ENCODE assay signal across 1 cellular context in genomic region chr6:3789018-3789895, GRCh38.
A peak's percentile ranks its signal among the peaks of the same experiment; 100 is the strongest.
TF ChIP-seq lines count a peak whose summit lies in the region.

No MANE protein-coding gene starts in this region.

TF ChIP-seq in HepG2, 621 proteins besides CTCF, POLR2A, EP300 and RAD21 (continued from another document and continues in another):
- peak; percentile 94; the same call in 1 of the 2 replicates for TF ChIP-seq FOXK1 (CRISPR knock-in tag; IDR thresholded peaks at IDR 0.05; ENCODE audit: borderline replicate concordance, low read depth)
- peak; percentile 73 for TF ChIP-seq ZNF121 (CRISPR knock-in tag; IDR thresholded peaks at IDR 0.05)
- TF ChIP-seq ZNF503 (CRISPR knock-in tag; IDR thresholded peaks at IDR 0.05), result no peak
- TF ChIP-seq MED1 (CRISPR knock-in tag; IDR thresholded peaks at IDR 0.05), result peak; percentile 100
- no peak for TF ChIP-seq NFIB (CRISPR knock-in tag; IDR thresholded peaks at IDR 0.05; ENCODE audit: borderline replicate concordance)
- TF ChIP-seq PCBP2 (optimal IDR thresholded peaks at IDR 0.05; ENCODE audit: low read depth, low read length, poor library complexity, severe bottlenecking), result no peak
- no peak for TF ChIP-seq ZNF543 (CRISPR knock-in tag; IDR thresholded peaks at IDR 0.05)
- TF ChIP-seq ZNF180 (CRISPR knock-in tag; IDR thresholded peaks at IDR 0.05; ENCODE audit: borderline replicate concordance, low read depth), result no peak
- peak; percentile 69 for TF ChIP-seq PRDM10 (CRISPR knock-in tag; IDR thresholded peaks at IDR 0.05; ENCODE audit: low read depth)
- TF ChIP-seq ZNF83 (CRISPR knock-in tag; IDR thresholded peaks at IDR 0.05; ENCODE audit: borderline replicate concordance), result no peak; the same call in 1 of the 2 replicates
- peak; percentile 32 for TF ChIP-seq KMT2A (CRISPR knock-in tag; IDR thresholded peaks at IDR 0.05)
- TF ChIP-seq THAP7 (CRISPR knock-in tag; IDR thresholded peaks at IDR 0.05), result 0 out of 2 replicates have a peak, but pooled peaks have one; percentile 40
- peak; percentile 67 for TF ChIP-seq MXD4 (CRISPR knock-in tag; IDR thresholded peaks at IDR 0.05)
- TF ChIP-seq ZNF282 (IDR thresholded peaks at IDR 0.05; ENCODE audit: partially characterized antibody), result no peak
- peak; percentile 14; the same call in 1 of the 2 replicates for TF ChIP-seq ZFP36L1 (CRISPR knock-in tag; IDR thresholded peaks at IDR 0.05)
- TF ChIP-seq HES4 (CRISPR knock-in tag; IDR thresholded peaks at IDR 0.05; ENCODE audit: borderline replicate concordance), result no peak
- TF ChIP-seq TAF1 (CRISPR knock-in tag; IDR thresholded peaks at IDR 0.05), result peak; percentile 56
- TF ChIP-seq ZKSCAN8 (CRISPR knock-in tag; IDR thresholded peaks at IDR 0.05; ENCODE audit: borderline replicate concordance), result peak; percentile 78
- peak; percentile 89; the same call in 1 of the 2 replicates for TF ChIP-seq ZSCAN25 (CRISPR knock-in tag; IDR thresholded peaks at IDR 0.05)
- peak; percentile 48; the same call in 1 of the 2 replicates for TF ChIP-seq GATA4 (IDR thresholded peaks at IDR 0.05; ENCODE audit: borderline replicate concordance, low read depth)
- peak; percentile 99 for TF ChIP-seq RXRA (CRISPR knock-in tag; IDR thresholded peaks at IDR 0.05)
- TF ChIP-seq POLR2G (IDR thresholded peaks at IDR 0.05; ENCODE audit: low read depth, low read length), result peak; percentile 66; the same call in 1 of the 2 replicates
- TF ChIP-seq ETV6 (CRISPR knock-in tag; conservative IDR thresholded peaks at IDR 0.05), result peak; percentile 42
- peak; percentile 99 for TF ChIP-seq TFE3 (CRISPR knock-in tag; IDR thresholded peaks at IDR 0.05)
- 0 out of 2 replicates have a peak, but pooled peaks have one; percentile 17 for TF ChIP-seq DR1 (CRISPR knock-in tag; IDR thresholded peaks at IDR 0.05)
- peak; percentile 94; the same call in 1 of the 2 replicates for TF ChIP-seq CBX5 (CRISPR knock-in tag; IDR thresholded peaks at IDR 0.05; ENCODE audit: borderline replicate concordance)
- TF ChIP-seq THAP8 (CRISPR knock-in tag; IDR thresholded peaks at IDR 0.05; ENCODE audit: borderline replicate concordance), result no peak
- no peak for TF ChIP-seq IKZF1 (IDR thresholded peaks at IDR 0.05)
- TF ChIP-seq PPARG (CRISPR knock-in tag; conservative IDR thresholded peaks at IDR 0.05), result peak; percentile 92
- TF ChIP-seq TBX2 (CRISPR knock-in tag; IDR thresholded peaks at IDR 0.05; ENCODE audit: borderline replicate concordance), result peak; percentile 65
- TF ChIP-seq ZNF547 (CRISPR knock-in tag; IDR thresholded peaks at IDR 0.05), result peak; percentile 96
- TF ChIP-seq DNMT1 (CRISPR knock-in tag; IDR thresholded peaks at IDR 0.05), result no peak; the same call in 1 of the 2 replicates
- peak; percentile 95 for TF ChIP-seq HMG20A (CRISPR knock-in tag; IDR thresholded peaks at IDR 0.05; ENCODE audit: borderline replicate concordance)
- no peak for TF ChIP-seq ZUFSP (CRISPR knock-in tag; IDR thresholded peaks at IDR 0.05; ENCODE audit: borderline replicate concordance)
- TF ChIP-seq SUZ12 (IDR thresholded peaks at IDR 0.05; ENCODE audit: low read depth, low read length), result 0 out of 2 replicates have a peak, but pooled peaks have one; percentile 6
- no peak for TF ChIP-seq ZZZ3 (CRISPR knock-in tag; IDR thresholded peaks at IDR 0.05; ENCODE audit: borderline replicate concordance)
- TF ChIP-seq ZNF318 (CRISPR knock-in tag; IDR thresholded peaks at IDR 0.05), result no peak
- TF ChIP-seq ZNF710 (CRISPR knock-in tag; IDR thresholded peaks at IDR 0.05; ENCODE audit: borderline replicate concordance), result peak; percentile 66; the same call in 1 of the 2 replicates
- no peak; the same call in none of the 2 replicates for TF ChIP-seq KDM3A (CRISPR knock-in tag; IDR thresholded peaks at IDR 0.05; ENCODE audit: low read depth)
- 0 out of 2 replicates have a peak, but pooled peaks have one; percentile 14 for TF ChIP-seq ZC3H4 (CRISPR knock-in tag; IDR thresholded peaks at IDR 0.05; ENCODE audit: borderline replicate concordance)
- no peak; the same call in 1 of the 2 replicates for TF ChIP-seq SIN3B (IDR thresholded peaks at IDR 0.05; ENCODE audit: low read length)
